In the genomic region with DNA sequence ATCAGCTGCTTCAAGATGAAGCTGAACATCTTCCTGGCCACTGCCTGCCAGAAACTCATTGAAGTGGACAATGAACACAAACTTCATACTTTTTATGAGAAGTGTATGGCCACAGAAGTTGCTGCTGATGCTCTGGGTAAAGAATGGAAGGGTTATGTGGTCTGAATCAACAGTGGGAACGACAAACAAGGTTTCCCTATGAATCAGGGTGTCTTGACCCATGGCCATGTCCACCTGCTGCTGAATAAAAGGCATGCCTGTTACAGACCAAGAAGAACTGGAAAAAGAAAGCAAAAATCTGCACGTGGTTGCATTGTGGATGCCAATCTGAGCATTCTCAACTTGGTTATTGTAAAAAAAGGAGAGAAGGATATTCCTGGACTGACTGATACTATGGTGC, we compare ENCODE assay signal across 1 cellular context.
TF ChIP-seq lines count a peak whose summit lies in the region.

No MANE protein-coding gene starts in this region.

TF ChIP-seq in IMR-90, 13 proteins besides CTCF, POLR2A, EP300 and RAD21:
- TF ChIP-seq FOS (IDR thresholded peaks at IDR 0.05; ENCODE audit: low read depth, low read length): no peak
- no peak for TF ChIP-seq RFX5 (IDR thresholded peaks at IDR 0.05; ENCODE audit: low read depth, low read length)
- no peak for TF ChIP-seq BHLHE40 (IDR thresholded peaks at IDR 0.05; ENCODE audit: low read depth, low read length)
- TF ChIP-seq MXI1 (IDR thresholded peaks at IDR 0.05; ENCODE audit: borderline replicate concordance, low read depth, low read length): no peak
- no peak for TF ChIP-seq MAFK (IDR thresholded peaks at IDR 0.05; ENCODE audit: low read depth, low read length)
- TF ChIP-seq SMC3 (IDR thresholded peaks at IDR 0.05; ENCODE audit: low read depth, low read length): no peak
- TF ChIP-seq, protein P1, sequence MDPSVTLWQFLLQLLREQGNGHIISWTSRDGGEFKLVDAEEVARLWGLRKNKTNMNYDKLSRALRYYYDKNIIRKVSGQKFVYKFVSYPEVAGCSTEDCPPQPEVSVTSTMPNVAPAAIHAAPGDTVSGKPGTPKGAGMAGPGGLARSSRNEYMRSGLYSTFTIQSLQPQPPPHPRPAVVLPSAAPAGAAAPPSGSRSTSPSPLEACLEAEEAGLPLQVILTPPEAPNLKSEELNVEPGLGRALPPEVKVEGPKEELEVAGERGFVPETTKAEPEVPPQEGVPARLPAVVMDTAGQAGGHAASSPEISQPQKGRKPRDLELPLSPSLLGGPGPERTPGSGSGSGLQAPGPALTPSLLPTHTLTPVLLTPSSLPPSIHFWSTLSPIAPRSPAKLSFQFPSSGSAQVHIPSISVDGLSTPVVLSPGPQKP (IDR thresholded peaks at IDR 0.05; ENCODE audit: borderline replicate concordance, low read depth, low read length): no peak
- TF ChIP-seq NFE2L2 (IDR thresholded peaks at IDR 0.05; ENCODE audit: low read depth, low read length): no peak
- TF ChIP-seq, protein P2, sequence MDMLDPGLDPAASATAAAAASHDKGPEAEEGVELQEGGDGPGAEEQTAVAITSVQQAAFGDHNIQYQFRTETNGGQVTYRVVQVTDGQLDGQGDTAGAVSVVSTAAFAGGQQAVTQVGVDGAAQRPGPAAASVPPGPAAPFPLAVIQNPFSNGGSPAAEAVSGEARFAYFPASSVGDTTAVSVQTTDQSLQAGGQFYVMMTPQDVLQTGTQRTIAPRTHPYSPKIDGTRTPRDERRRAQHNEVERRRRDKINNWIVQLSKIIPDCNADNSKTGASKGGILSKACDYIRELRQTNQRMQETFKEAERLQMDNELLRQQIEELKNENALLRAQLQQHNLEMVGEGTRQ (IDR thresholded peaks at IDR 0.05; ENCODE audit: low read depth, low read length): no peak
- TF ChIP-seq CHD1 (IDR thresholded peaks at IDR 0.05; ENCODE audit: low read depth, low read length): no peak
- no peak for TF ChIP-seq CEBPB (IDR thresholded peaks at IDR 0.05; ENCODE audit: low read depth, low read length)
- no peak for TF ChIP-seq MAZ (IDR thresholded peaks at IDR 0.05; ENCODE audit: borderline replicate concordance, low read depth, low read length)
- no peak for TF ChIP-seq RCOR1 (IDR thresholded peaks at IDR 0.05; ENCODE audit: insufficient replicate concordance, low read length)
TF ChIP-seq in IMR-90: peak in this region for 0.
